22 cellular contexts compared by ENCODE assay signal in genomic region chr4:4862665-4863482, GRCh38. TPM values are rescaled to one million over a fixed set of nuclear protein-coding genes. Genes with fewer than 3 reads are reported as not detected.
DNase-seq lines count a peak whose midpoint lies in the region; FAIRE-seq and TF ChIP-seq lines count a peak whose summit lies in the region.
"Had no signal": no experiment of that assay in that cellular context is flagged by ENCODE, and none has a peak within 500 bp of the region (broad histone marks: within the 10 kb centered on the region; RNA-seq: fewer than 3 reads in every experiment).

No MANE protein-coding gene starts in this region.

- TF ChIP-seq POLR2A in H1 (IDR thresholded peaks at IDR 0.05; ENCODE audit: control extremely low read depth in 1 of 2, low read depth in 2 of 2, low read length in 2 of 2) = no peak

- POLR2A ChIA-PET in Caco-2 (lab: Charles Lee) = interaction anchor here (0.6 kb wide), 1 partner anchor 196 kb away, joined by 7 read pairs; no protein-coding TSS in a partner anchor
- POLR2A ChIA-PET in H1 (lab: Charles Lee; ENCODE audit: partially characterized antibody) = no interaction called here

- H2BK15ac ChIP-seq in H1 (ENCODE audit: low read length) = no peak overlapping the region

- H3K9ac ChIP-seq in HUES64 (ENCODE audit: low read depth, low read length) (no peak overlapping the region), H1 (replicated peaks in 1 of 4; ENCODE audit: extremely low read depth in 1 of 4, low read depth in 3 of 4, low read length in 3 of 4) (no peak overlapping the region)
- H3K9ac ChIP-seq: GM23248 had no signal

- TF ChIP-seq CTCF in Caco-2 (IDR thresholded peaks at IDR 0.05; ENCODE audit: insufficient read depth in 1 of 2, low read depth in 1 of 2, low read length in 1 of 2, severe bottlenecking in 1 of 2, unreplicated experiment in 1 of 2) (no peak), H1 (IDR thresholded peaks at IDR 0.05; ENCODE audit: control extremely low read depth in 1 of 3, insufficient read depth in 1 of 3, low read depth in 1 of 3, low read length in 3 of 3) (no peak), nephron (IDR thresholded peaks at IDR 0.05; ENCODE audit: unreplicated experiment in 3 of 3) (no peak)

- no peak overlapping the region for H3K23ac ChIP-seq in H1 (ENCODE audit: insufficient read length)

- H3K14ac ChIP-seq in H1 (ENCODE audit: insufficient read length) = no peak overlapping the region

- no peak overlapping the region for H3K18ac ChIP-seq in H1 (ENCODE audit: extremely low read depth, low read length)

- H4K8ac ChIP-seq in H1 (ENCODE audit: extremely low read depth, insufficient read depth, low read length) = no peak overlapping the region

- H3K4me3 ChIP-seq in Caco-2 (ENCODE audit: low read depth, low read length) (no peak overlapping the region), HUES64 (ENCODE audit: low read length) (peak overlapping the region; percentile 6; the same call in 1 of the 2 replicates), H1 (ENCODE audit: extremely low read depth in 1 of 4, insufficient read depth in 2 of 4, low read depth in 3 of 4, low read length in 4 of 4) (no peak overlapping the region), SJCRH30 (no peak overlapping the region)
- H3K4me3 ChIP-seq: GM23248, pancreas, transverse colon had no signal

- H3K4me1 ChIP-seq in Caco-2 (no peaks in the 10 kb centered on the region), HUES64 (ENCODE audit: insufficient read depth, low read length) (peaks cover 23% of the 10 kb centered on the region), H1 (replicated peaks in 1 of 4; ENCODE audit: control insufficient read depth in 3 of 4, insufficient read depth in 4 of 4, low read length in 3 of 4) (peaks cover 0 to 30% (median 10%) of the 10 kb centered on the region in 4 experiments; a peak in 5 of 7 replicates), SJCRH30 (no peaks in the 10 kb centered on the region)
- H3K4me1 ChIP-seq: foreskin keratinocyte had no signal

- BruUV-seq in Caco-2 (replicated peaks; lab: Mats Ljungman, UMichigan) = no TSS peak

- H2AFZ ChIP-seq in H1 (ENCODE audit: low read length) = no peak overlapping the region
- H2AFZ ChIP-seq: GM23248 had no signal

- peak overlapping the region; percentile 4 to 34; a peak in 1 of 4 replicates for H3K4me2 ChIP-seq in H1 (ENCODE audit: insufficient read depth in 1 of 2, low read depth in 2 of 2, low read length in 2 of 2)

- 6% methylated on average over 51 of the region's 51 CpGs for WGBS in HUES64
- 8% methylated on average over 48 of the region's 51 CpGs; no CpG with 5 or more reads in 1 of the 2 experiments for WGBS in H1 (ENCODE audit: extremely low coverage in 1 of 2, insufficient coverage in 1 of 2, insufficient read length in 1 of 2, insufficient replicate concordance in 2 of 2, low coverage in 1 of 2, low lambda C conversion rate in 2 of 2, missing lambda C conversion rate in 1 of 2), 2 experiments

- H4K91ac ChIP-seq in H1 (replicated peaks; ENCODE audit: insufficient read length, low read length) = no peak overlapping the region

- H3K27me3 Mint-ChIP-seq in Caco-2 (ENCODE audit: insufficient read depth, unreplicated experiment) (no peaks in the 10 kb centered on the region), nephron (ENCODE audit: low read depth) (peaks cover 85% of the 10 kb centered on the region)

- no peak overlapping the region for H2BK120ac ChIP-seq in H1 (replicated peaks; ENCODE audit: low read depth, low read length)

- DNase-seq in Caco-2 (no peak), H1 (ENCODE audit: low read depth in 1 of 2, low spot score in 2 of 2) (peak in 1 of 2 experiments; percentile 75), SJCRH30 (no peak), KG1 (lab: John Stamatoyannopoulos, UW) (no peak), GOT3 (lab: John Stamatoyannopoulos, UW) (no peak), HuH-7 (ENCODE audit: low spot score) (no peak)
- DNase-seq: activated T-cell treated with anti-CD3 and anti-CD28 coated beads, Interleukin-2, amount 50 U/mL, for 1 hour; DMS79 treated with DMSO at 0.1 percent for 48 hours; foreskin keratinocyte; GM23248; left colon; NCI-H2107; NCI-H524 treated with DMSO at 0.1 percent for 48 hours; pancreas; stimulated activated CD4-positive, alpha-beta T cell treated with anti-CD3 and anti-CD28 coated beads, Interleukin-2, amount 100 ng/mL, for 24 hours; stimulated activated naive CD8-positive, alpha-beta T cell treated with anti-CD3 and anti-CD28 coated beads, Interleukin-15, Interleukin-2, amounts not matched to agents 100 U/mL and 50 U/mL, for 24 hours; T-cell; transverse colon had no signal

- H3K4me3 Mint-ChIP-seq in Caco-2 (ENCODE audit: unreplicated experiment) (peak overlapping the region; percentile 25), nephron (peak overlapping the region; percentile 89 to 95 (median 94))

- H4K5ac ChIP-seq in H1 (ENCODE audit: insufficient read length, low read depth, low read length) = no peak overlapping the region

- H3K36me3 Mint-ChIP-seq in Caco-2 (ENCODE audit: insufficient read depth, unreplicated experiment) (peaks cover 41% of the 10 kb centered on the region), nephron (ENCODE audit: low read depth) (no peaks in the 10 kb centered on the region)
- H3K36me3 Mint-ChIP-seq: T-cell had no signal

- FAIRE-seq in H1 (lab: Jason Lieb, UNC) = no peak
- FAIRE-seq: HTR-8/SVneo, pancreas had no signal

- no peaks in the 10 kb centered on the region for H3K79me2 ChIP-seq in H1 (ENCODE audit: control insufficient read depth in 1 of 2, insufficient read depth in 2 of 2, low read length in 2 of 2)

- H3K79me1 ChIP-seq in H1 (ENCODE audit: low read depth, low read length) = no peaks in the 10 kb centered on the region

- H2BK5ac ChIP-seq in H1 (ENCODE audit: low read depth, low read length) = no peak overlapping the region

- no peak for TF ChIP-seq RAD21 in H1 (IDR thresholded peaks at IDR 0.05 in 1 of 2, conservative IDR thresholded peaks at IDR 0.05 in 1 of 2; ENCODE audit: low read depth in 2 of 2, low read length in 2 of 2)

- H4K20me1 ChIP-seq in H1 (replicated peaks in 1 of 2; ENCODE audit: control insufficient read depth in 1 of 2, insufficient read depth in 2 of 2, low read length in 2 of 2) = peaks cover 44 to 45% of the 10 kb centered on the region in 2 experiments

- H3K4me1 Mint-ChIP-seq in Caco-2 (ENCODE audit: low read depth, unreplicated experiment) = no peaks in the 10 kb centered on the region
- H3K4me1 Mint-ChIP-seq in nephron = peaks cover 46% of the 10 kb centered on the region

- H2BK12ac ChIP-seq in H1 (ENCODE audit: low read depth, low read length) = no peak overlapping the region

- H3K9me3 Mint-ChIP-seq in Caco-2 (ENCODE audit: unreplicated experiment) (no peaks in the 10 kb centered on the region), nephron (no peaks in the 10 kb centered on the region)
- H3K9me3 Mint-ChIP-seq: activated naive CD4-positive, alpha-beta T cell treated with anti-CD3 and anti-CD28 coated beads, Interleukin-2, amount 50 U/mL, for 24 hours; T-cell had no signal

- no peak overlapping the region for H3K27ac Mint-ChIP-seq in Caco-2 (ENCODE audit: unreplicated experiment)
- no peak overlapping the region for H3K27ac Mint-ChIP-seq in nephron
- H3K27ac Mint-ChIP-seq: activated naive CD4-positive, alpha-beta T cell treated with anti-CD3 and anti-CD28 coated beads, Interleukin-2, amount 50 U/mL, for 24 hours had no signal

- H3K36me3 ChIP-seq in Caco-2 (ENCODE audit: control insufficient read depth, insufficient read depth, low read length) (no peaks in the 10 kb centered on the region), HUES64 (ENCODE audit: insufficient read depth, low read length) (no peaks in the 10 kb centered on the region), H1 (ENCODE audit: control insufficient read depth in 2 of 4, insufficient read depth in 4 of 4, low read length in 3 of 4) (peaks cover 0 to 5% (median 0%) of the 10 kb centered on the region in 4 experiments; a peak in 1 of 8 replicates), SJCRH30 (peaks cover 14% of the 10 kb centered on the region)
- H3K36me3 ChIP-seq: pancreas, transverse colon had no signal

- peaks cover 12% of the 10 kb centered on the region; the same call in 1 of the 2 replicates for H3K23me2 ChIP-seq in H1 (ENCODE audit: low read depth, low read length)

- H3K9me3 ChIP-seq in Caco-2 = no peaks in the 10 kb centered on the region
- H3K9me3 ChIP-seq in HUES64 (ENCODE audit: insufficient read depth, low read depth, low read length) = no peaks in the 10 kb centered on the region
- H3K9me3 ChIP-seq in H1 (ENCODE audit: insufficient read depth in 2 of 2, low read depth in 1 of 2, low read length in 1 of 2) = no peaks in the 10 kb centered on the region
- no peaks in the 10 kb centered on the region for H3K9me3 ChIP-seq in SJCRH30 (replicated peaks)
- H3K9me3 ChIP-seq: pancreas, transverse colon had no signal

- H3K27ac ChIP-seq in HUES64 (ENCODE audit: low read depth, low read length) (no peak overlapping the region), H1 (ENCODE audit: low read depth, low read length) (no peak overlapping the region), SJCRH30 (no peak overlapping the region)
- H3K27ac ChIP-seq: foreskin keratinocyte, GM23248, pancreas, transverse colon had no signal

- H3K56ac ChIP-seq in H1 (replicated peaks; ENCODE audit: insufficient read length, low read depth, low read length) = no peak overlapping the region

- CTCF ChIA-PET in Caco-2 (lab: Charles Lee) = no interaction called here
- CTCF ChIA-PET in H1 (lab: Charles Lee; ENCODE audit: partially characterized antibody) = interaction anchor here (0.6 to 2.2 kb wide), 5 partner anchors 10 to 375 kb away, joined by 3 to 8 read pairs (median 5); no protein-coding TSS in a partner anchor

- TF ChIP-seq EP300 in H1 (IDR thresholded peaks at IDR 0.05; ENCODE audit: borderline replicate concordance in 1 of 2, low read depth in 2 of 2, low read length in 2 of 2) = no peak

- no peak overlapping the region for H3K4ac ChIP-seq in H1 (replicated peaks; ENCODE audit: insufficient read length, low read depth, low read length)

- no peak overlapping the region for H2AK5ac ChIP-seq in H1 (ENCODE audit: low read depth, low read length)

- peak overlapping the region; percentile 48; the same call in 1 of the 2 replicates for H2BK20ac ChIP-seq in H1 (ENCODE audit: low read length)

- H3K27me3 ChIP-seq in Caco-2 (replicated peaks; ENCODE audit: control insufficient read depth, insufficient read depth, low read length) (no peaks in the 10 kb centered on the region), HUES64 (ENCODE audit: insufficient read depth, low read length) (peaks cover 98% of the 10 kb centered on the region), H1 (replicated peaks in 1 of 4; ENCODE audit: control insufficient read depth in 3 of 4, extremely low read depth in 1 of 4, insufficient read depth in 3 of 4, low read length in 3 of 4) (peaks cover 93 to 98% (median 95%) of the 10 kb centered on the region in 4 experiments), SJCRH30 (no peaks in the 10 kb centered on the region)

- intact Hi-C loops in Caco-2 (cut with micrococcal nuclease; ENCODE audit: unreplicated experiment) = loop anchor here (10.0 kb wide), 2 partner anchors 198 to 268 kb away; no protein-coding TSS in a partner anchor

RNA-seq across cellular contexts. Expression of gene MSX1, which starts 3.4 kb away (rescaled TPM):
- 30.0 and 35.1 TPM in 2 replicates for total RNA-seq in Caco-2 (2022)
- 5.7 TPM for polyA plus RNA-seq in HUES64 (2013, experiment 1 of 2)
- 6.7 TPM for polyA plus RNA-seq in HUES64 (2013, experiment 2 of 2)
- total RNA-seq in H1 (2021; fragmentation: NEBNext Ultra II Directional; extraction: Animal tissue kit (Norgen Biotek cat#: 25700)) = not detected in 2 replicates
- 0.47 and 0.75 TPM in 2 replicates for polyA plus RNA-seq in H1 (2011; rRNA removed)
- polyA plus RNA-seq in H1 (2011; cell fraction: cytosol; rRNA removed) = 0.34 TPM
- polyA plus RNA-seq in H1 (2011; cell fraction: nucleus; rRNA removed) = 2.0 TPM
- polyA plus RNA-seq in H1 (2012, experiment 1 of 2) = 0.23 to 0.44 TPM (median 0.34 TPM) in 4 replicates
- polyA plus RNA-seq in H1 (2012, experiment 2 of 2) = 0.55 TPM
- 0.24 TPM for polyA plus RNA-seq in H1 (2013, experiment 1 of 2)
- polyA plus RNA-seq in H1 (2013, experiment 2 of 2) = 0.26 TPM
- polyA minus RNA-seq in H1 (2011; rRNA and poly(A)+ RNA removed) = not detected in 2 replicates
- polyA minus RNA-seq in H1 (2011; cell fraction: cytosol; rRNA and poly(A)+ RNA removed) = not detected
- 0.30 TPM for polyA minus RNA-seq in H1 (2011; cell fraction: nucleus; rRNA and poly(A)+ RNA removed)
- total RNA-seq in SJCRH30 (2014; rRNA removed; shearing (Covaris generic)) = 9.8 and 10.2 TPM in 2 replicates
- total RNA-seq: T-cell had no signal
